In genomic region chr9:131292937-131293336, GRCh38 we compare ENCODE assay signal across 25 cellular contexts. TPM values are rescaled to one million over a fixed set of nuclear protein-coding genes. Genes with fewer than 3 reads are reported as not detected.
"Had no signal": no experiment of that assay in that cellular context is flagged by ENCODE, and none has a peak within 500 bp of the region (broad histone marks: within the 10 kb centered on the region; RNA-seq: fewer than 3 reads in every experiment).

No MANE protein-coding gene starts in this region.

- H3K27ac Mint-ChIP-seq: mesothelial cell of epicardium; natural killer cell; stimulated activated memory B cell treated with anti-CD40 and anti-IgM and Interleukin-4, amounts not matched to agents 10 μg/mL and 1 μg/mL and 100 μg/mL, for 72 hours; stimulated activated naive CD8-positive, alpha-beta T cell treated with anti-CD3 and anti-CD28 coated beads, Interleukin-15, amount 100 ng/mL, for 72 hours; type B pancreatic cell had no signal

- DNase-seq: head of caudate nucleus; islet precursor cell; mesendoderm; naive B cell; natural killer cell; nucleus accumbens; posterior cingulate gyrus; sigmoid colon; stimulated activated CD4-positive, alpha-beta T cell treated with anti-CD3 and anti-CD28 coated beads, Interleukin-1b, Interleukin-23, amount 100 ng/mL, for 48 hours; stimulated activated CD4-positive, alpha-beta T cell treated with anti-CD3 and anti-CD28 coated beads, Interleukin-2, amount 100 ng/mL, for 48 hours; stimulated activated CD4-positive, alpha-beta T cell treated with anti-CD3 and anti-CD28 coated beads, Interleukin-4, amount 100 ng/mL, for 4 hours; stimulated activated CD8-positive, alpha-beta memory T cell treated with anti-CD3 and anti-CD28 coated beads, Interleukin-4, amount 100 ng/mL, for 48 hours; stimulated activated naive CD4-positive, alpha-beta T cell treated with Interleukin-2 at 50 U/mL for 16 hours; stimulated activated naive CD8-positive, alpha-beta T cell treated with anti-CD3 and anti-CD28 coated beads, Interleukin-15, amount 100 ng/mL, for 72 hours; uterus had no signal

- H3K36me3 Mint-ChIP-seq: mesothelial cell of epicardium; naive B cell; natural killer cell; stimulated activated memory B cell treated with anti-CD40 and anti-IgM and Interleukin-4, amounts not matched to agents 10 μg/mL and 1 μg/mL and 100 μg/mL, for 72 hours; type B pancreatic cell had no signal

- H3K4me1 Mint-ChIP-seq: mesothelial cell of epicardium; natural killer cell; stimulated activated memory B cell treated with anti-CD40 and anti-IgM and Interleukin-4, amounts not matched to agents 10 μg/mL and 1 μg/mL and 100 μg/mL, for 72 hours; stimulated activated naive CD8-positive, alpha-beta T cell treated with anti-CD3 and anti-CD28 coated beads, Interleukin-15, amount 100 ng/mL, for 72 hours had no signal

- ATAC-seq: left lobe of liver; natural killer cell; pancreas; stimulated activated memory B cell treated with anti-CD40 and anti-IgM and Interleukin-4, amounts not matched to agents 10 μg/mL and 1 μg/mL and 100 μg/mL, for 72 hours; stimulated activated naive CD8-positive, alpha-beta T cell treated with anti-CD3 and anti-CD28 coated beads, Interleukin-15, amount 100 ng/mL, for 72 hours had no signal

- H3K9me3 Mint-ChIP-seq: mesothelial cell of epicardium; naive B cell; natural killer cell; stimulated activated memory B cell treated with anti-CD40 and anti-IgM and Interleukin-4, amounts not matched to agents 10 μg/mL and 1 μg/mL and 100 μg/mL, for 72 hours; stimulated activated naive CD8-positive, alpha-beta T cell treated with anti-CD3 and anti-CD28 coated beads, Interleukin-15, amount 100 ng/mL, for 72 hours; type B pancreatic cell had no signal

- H3K36me3 ChIP-seq: pancreas, prostate gland, uterus had no signal

- H3K27ac ChIP-seq: hepatocyte, pancreas, prostate gland, sigmoid colon, tibial nerve, uterus had no signal

- H3K4me1 ChIP-seq: pancreas, prostate gland, uterus had no signal

- H3K9me3 ChIP-seq: pancreas, prostate gland, sigmoid colon, tibial nerve, uterus had no signal

- H3K27me3 Mint-ChIP-seq: stimulated activated memory B cell treated with anti-CD40 and anti-IgM and Interleukin-4, amounts not matched to agents 10 μg/mL and 1 μg/mL and 100 μg/mL, for 72 hours; stimulated activated naive CD8-positive, alpha-beta T cell treated with anti-CD3 and anti-CD28 coated beads, Interleukin-15, amount 100 ng/mL, for 72 hours; type B pancreatic cell had no signal

- H3K4me3 Mint-ChIP-seq: mesothelial cell of epicardium; natural killer cell; stimulated activated memory B cell treated with anti-CD40 and anti-IgM and Interleukin-4, amounts not matched to agents 10 μg/mL and 1 μg/mL and 100 μg/mL, for 72 hours; stimulated activated naive CD8-positive, alpha-beta T cell treated with anti-CD3 and anti-CD28 coated beads, Interleukin-15, amount 100 ng/mL, for 72 hours; type B pancreatic cell had no signal

- H3K4me3 ChIP-seq: hepatocyte, lung, pancreas, prostate gland, sigmoid colon, smooth muscle cell, tibial nerve, uterus had no signal

- H3K27me3 ChIP-seq: hepatocyte, pancreas, sigmoid colon, tibial nerve, uterus had no signal

RNA-seq across cellular contexts. Expression of gene FAM78A, which starts 16.6 kb away (rescaled TPM):
- polyA plus RNA-seq: hepatocyte had no signal
